17 cellular contexts compared by ENCODE assay signal in genomic region chr11:23113887-23114216, GRCh38.
"Had no signal": no experiment of that assay in that cellular context is flagged by ENCODE, and none has a peak within 500 bp of the region (broad histone marks: within the 10 kb centered on the region; RNA-seq: fewer than 3 reads in every experiment).

No MANE protein-coding gene starts in this region.

- H3K4me1 Mint-ChIP-seq: activated CD4-positive, alpha-beta memory T cell treated with anti-CD3 and anti-CD28 coated beads, Interleukin-2, amount 10 ng/mL, durations not matched to agents 7 days and 5 days; activated naive CD4-positive, alpha-beta T cell treated with anti-CD3 and anti-CD28 coated beads, Interleukin-2, amount 50 U/mL, for 24 hours; naive B cell; T-helper 17 cell had no signal

- DNase-seq: activated CD4-positive, alpha-beta memory T cell treated with anti-CD3 and anti-CD28 coated beads, Interleukin-2, amount 10 ng/mL, durations not matched to agents 7 days and 5 days; activated gamma-delta T cell treated with Interleukin-2 at 50 U/mL for 16 hours; activated T-cell treated with anti-CD3 and anti-CD28 coated beads, Interleukin-2, amount 50 U/mL, for 1 hour; effector memory CD4-positive, alpha-beta T cell; left lung; naive B cell; spleen; stimulated activated CD4-positive, alpha-beta T cell treated with anti-CD3 and anti-CD28 coated beads, Interleukin-4, amount 100 ng/mL, for 24 hours; stimulated activated naive CD4-positive, alpha-beta T cell treated with Interleukin-2 at 50 U/mL for 16 hours; T-helper 17 cell had no signal

- H3K36me3 ChIP-seq: brain microvascular endothelial cell, left lung, spleen, thoracic aorta had no signal

- H3K27me3 ChIP-seq: brain microvascular endothelial cell, foreskin keratinocyte, left lung, spleen had no signal

- H3K4me3 Mint-ChIP-seq: activated CD4-positive, alpha-beta memory T cell treated with anti-CD3 and anti-CD28 coated beads, Interleukin-2, amount 10 ng/mL, durations not matched to agents 7 days and 5 days; activated naive CD4-positive, alpha-beta T cell treated with anti-CD3 and anti-CD28 coated beads, Interleukin-2, amount 50 U/mL, for 24 hours; naive B cell; T-helper 17 cell; type B pancreatic cell had no signal

- H3K27ac ChIP-seq: brain microvascular endothelial cell, foreskin keratinocyte, left lung, spleen, thoracic aorta had no signal

- H3K4me3 ChIP-seq: left lung, lung, spleen, thoracic aorta had no signal

- H3K27ac Mint-ChIP-seq: activated CD4-positive, alpha-beta memory T cell treated with anti-CD3 and anti-CD28 coated beads, Interleukin-2, amount 10 ng/mL, durations not matched to agents 7 days and 5 days; activated naive CD4-positive, alpha-beta T cell treated with anti-CD3 and anti-CD28 coated beads, Interleukin-2, amount 50 U/mL, for 24 hours; naive B cell; progenitor cell of endocrine pancreas; T-helper 17 cell; type B pancreatic cell had no signal

- H3K9me3 ChIP-seq: thoracic aorta had no signal

- H3K4me1 ChIP-seq: foreskin keratinocyte, left lung had no signal

- ATAC-seq: T-helper 17 cell had no signal

- H3K27me3 Mint-ChIP-seq: activated CD4-positive, alpha-beta memory T cell treated with anti-CD3 and anti-CD28 coated beads, Interleukin-2, amount 10 ng/mL, durations not matched to agents 7 days and 5 days; activated naive CD4-positive, alpha-beta T cell treated with anti-CD3 and anti-CD28 coated beads, Interleukin-2, amount 50 U/mL, for 24 hours; naive B cell; progenitor cell of endocrine pancreas; T-helper 17 cell; type B pancreatic cell had no signal
